ENCODE assay signal across 1 cellular context in genomic region chr1:36144413-36144812, GRCh38.
TF ChIP-seq lines count a peak whose summit lies in the region.

No MANE protein-coding gene starts in this region.

TF ChIP-seq in HepG2, 621 proteins besides CTCF, POLR2A, EP300 and RAD21:
- TF ChIP-seq ZNF121 (CRISPR knock-in tag; IDR thresholded peaks at IDR 0.05): peak; percentile 80
- TF ChIP-seq ZNF776 (CRISPR knock-in tag; IDR thresholded peaks at IDR 0.05): no peak
